ENCODE assay signal across 8 cellular contexts in genomic region chr2:64646007-64646880, GRCh38. TPM values are rescaled to one million over a fixed set of nuclear protein-coding genes. Genes with fewer than 3 reads are reported as not detected.
DNase-seq lines count a peak whose midpoint lies in the region; ATAC-seq and TF ChIP-seq lines count a peak whose summit lies in the region.

No MANE protein-coding gene starts in this region.

- H3K4me1 Mint-ChIP-seq in activated T-helper 17 cell treated with anti-CD3 and anti-CD28 coated beads, Interleukin-2, amount 50 U/mL, for 72 hours, result peaks cover 12% of the 10 kb centered on the region

- peaks cover 96% of the 10 kb centered on the region for H3K4me1 ChIP-seq in osteoblast (ENCODE audit: insufficient read depth, low read length)
- peaks cover 53 to 84% of the 10 kb centered on the region in 2 donors for H3K4me1 ChIP-seq in thyroid gland

- no peaks in the 10 kb centered on the region for H3K9me3 Mint-ChIP-seq in activated T-helper 17 cell treated with anti-CD3 and anti-CD28 coated beads, Interleukin-2, amount 50 U/mL, for 72 hours

- peak; percentile 94 for TF ChIP-seq CTCF in fibroblast of villous mesenchyme (IDR thresholded peaks at IDR 0.05; ENCODE audit: insufficient read depth, low read depth, low read length)
- TF ChIP-seq CTCF in osteoblast (IDR thresholded peaks at IDR 0.05; ENCODE audit: extremely low read depth, low read depth, low read length), result peak; percentile 98
- peak; percentile 81 to 90 (median 85) for TF ChIP-seq CTCF in thyroid gland (IDR thresholded peaks at IDR 0.05)

- H3K36me3 ChIP-seq in osteoblast (ENCODE audit: insufficient read depth, low read length) (peaks cover 6% of the 10 kb centered on the region), thyroid gland (no peaks in the 10 kb centered on the region)

- peak overlapping the region; percentile 95 for H3K4me2 ChIP-seq in osteoblast (ENCODE audit: insufficient read depth, low read length)

- H3K4me3 Mint-ChIP-seq in activated T-helper 17 cell treated with anti-CD3 and anti-CD28 coated beads, Interleukin-2, amount 50 U/mL, for 72 hours, result peak overlapping the region; percentile 12

- 15% methylated on average over 9 of the region's 9 CpGs for WGBS in thyroid gland, 2 donors

- H3K4me3 ChIP-seq in fibroblast of villous mesenchyme (ENCODE audit: low read depth, low read length) (no peak overlapping the region), osteoblast (ENCODE audit: insufficient read depth, low read length) (no peak overlapping the region), thyroid gland (replicated peaks in 1 of 3) (no peak overlapping the region)

- H3K79me2 ChIP-seq in osteoblast (ENCODE audit: insufficient read depth, low read length), result peaks cover 100% of the 10 kb centered on the region

- no peak overlapping the region for H2AFZ ChIP-seq in osteoblast (ENCODE audit: low read length)

- peak; percentile 52 for ATAC-seq in activated T-helper 17 cell treated with anti-CD3 and anti-CD28 coated beads, Interleukin-2, amount 50 U/mL, for 72 hours (replicated peaks)
- no peak for ATAC-seq in GM21381 (IDR thresholded peaks at IDR 0.05; ENCODE audit: unreplicated experiment)

- no peak overlapping the region for H3K27ac Mint-ChIP-seq in activated T-helper 17 cell treated with anti-CD3 and anti-CD28 coated beads, Interleukin-2, amount 50 U/mL, for 72 hours

- no peak for TF ChIP-seq POLR2A in thyroid gland (IDR thresholded peaks at IDR 0.05)

- no peaks in the 10 kb centered on the region for H3K27me3 ChIP-seq in osteoblast (ENCODE audit: insufficient read depth, low read length)
- no peaks in the 10 kb centered on the region for H3K27me3 ChIP-seq in thyroid gland

- intact Hi-C loops in thyroid gland (cut with DNase I), result loop anchor here (2.0 kb wide), 1 partner anchor 219 kb away; no protein-coding TSS in a partner anchor

- no peaks in the 10 kb centered on the region for H3K27me3 Mint-ChIP-seq in activated T-helper 17 cell treated with anti-CD3 and anti-CD28 coated beads, Interleukin-2, amount 50 U/mL, for 72 hours

- H3K9me3 ChIP-seq in osteoblast (ENCODE audit: low read depth, low read length), result no peaks in the 10 kb centered on the region
- no peaks in the 10 kb centered on the region for H3K9me3 ChIP-seq in thyroid gland

- no peaks in the 10 kb centered on the region for H3K36me3 Mint-ChIP-seq in activated T-helper 17 cell treated with anti-CD3 and anti-CD28 coated beads, Interleukin-2, amount 50 U/mL, for 72 hours (ENCODE audit: low read depth)

- H3K27ac ChIP-seq in osteoblast (ENCODE audit: low read depth, low read length) (peak overlapping the region; percentile 29), thyroid gland (peak overlapping the region; percentile 90 to 99 (median 98))

- DNase-seq in COR-L47 (lab: John Stamatoyannopoulos, UW) (peak; percentile 73), Kasumi-1 (lab: John Stamatoyannopoulos, UW) (peak; percentile 76 to 84), RPMI7951 (ENCODE audit: low read depth) (peak; percentile 67), fibroblast of villous mesenchyme (ENCODE audit: low read depth) (peak; percentile 76), osteoblast (ENCODE audit: insufficient read length, low spot score, missing footprints) (peak; percentile 78), thyroid gland (peak; percentile 88 to 92)

- peaks cover 90% of the 10 kb centered on the region for H4K20me1 ChIP-seq in osteoblast (ENCODE audit: insufficient read depth, low read length)

RNA-seq across cellular contexts. Expression of gene SERTAD2, which starts 7.5 kb away (rescaled TPM):
- 4.9 and 5.0 TPM in 2 replicates for total RNA-seq in RPMI7951 (2014; rRNA removed; shearing (Covaris generic))
- total RNA-seq in activated T-helper 17 cell treated with anti-CD3 and anti-CD28 coated beads, Interleukin-2, amount 50 U/mL, for 72 hours, result 10 to 100 TPM; 11.5 to 30.7 TPM
- total RNA-seq in fibroblast of villous mesenchyme (6.8 and 7.8 TPM in 2 replicates), osteoblast (24.6 and 26.5 TPM in 2 replicates), thyroid gland (10 to 100 TPM; 13.7 to 17.3 (median 16.6) TPM)
